1 cellular context compared by ENCODE assay signal in the genomic region with DNA sequence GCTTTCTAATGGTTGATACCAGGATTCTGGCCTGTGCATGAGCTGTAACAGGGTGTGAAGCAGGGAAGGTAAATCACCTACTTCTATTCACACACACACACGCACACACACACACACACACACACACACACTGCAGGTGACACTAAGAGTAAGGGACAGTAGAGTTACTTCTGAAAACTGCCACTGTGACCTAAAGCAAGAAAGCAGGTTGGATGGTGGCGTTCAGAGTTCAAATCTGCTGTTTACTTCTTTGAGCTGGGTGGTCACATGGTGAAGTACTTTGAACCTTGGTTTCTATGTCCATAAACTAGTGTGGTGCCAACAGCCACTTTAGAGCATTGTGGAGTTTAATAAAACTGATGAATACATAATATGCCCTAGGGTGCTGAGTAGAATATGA.
A peak's percentile ranks its signal among the peaks of the same experiment; 100 is the strongest.
TF ChIP-seq lines count a peak whose summit lies in the region.

No MANE protein-coding gene starts in this region.

TF ChIP-seq in HepG2, 621 proteins besides CTCF, POLR2A, EP300 and RAD21 (continued from another document):
- TF ChIP-seq ZBTB21 (CRISPR knock-in tag; IDR thresholded peaks at IDR 0.05) (no peak), BORCS8-MEF2B (CRISPR knock-in tag; IDR thresholded peaks at IDR 0.05) (no peak), ZNF614 (CRISPR knock-in tag; IDR thresholded peaks at IDR 0.05; ENCODE audit: borderline replicate concordance) (no peak), ONECUT2 (CRISPR knock-in tag; IDR thresholded peaks at IDR 0.05) (no peak), RFXAP (CRISPR knock-in tag; IDR thresholded peaks at IDR 0.05; ENCODE audit: borderline replicate concordance) (no peak), NFKBIZ (CRISPR knock-in tag; IDR thresholded peaks at IDR 0.05) (no peak), YEATS4 (CRISPR knock-in tag; IDR thresholded peaks at IDR 0.05; ENCODE audit: borderline replicate concordance) (no peak), ZNF749 (CRISPR knock-in tag; IDR thresholded peaks at IDR 0.05; ENCODE audit: borderline replicate concordance) (no peak), ZFYVE20 (CRISPR knock-in tag; IDR thresholded peaks at IDR 0.05; ENCODE audit: borderline replicate concordance, low read depth) (no peak), FOXJ3 (CRISPR knock-in tag; IDR thresholded peaks at IDR 0.05; ENCODE audit: borderline replicate concordance) (no peak), ATRX (CRISPR knock-in tag; IDR thresholded peaks at IDR 0.05; ENCODE audit: borderline replicate concordance) (no peak), SCMH1 (CRISPR knock-in tag; IDR thresholded peaks at IDR 0.05; ENCODE audit: borderline replicate concordance) (no peak), MAF1 (CRISPR knock-in tag; IDR thresholded peaks at IDR 0.05; ENCODE audit: borderline replicate concordance) (no peak), ZNF230 (CRISPR knock-in tag; IDR thresholded peaks at IDR 0.05) (no peak), ZNF557 (CRISPR knock-in tag; IDR thresholded peaks at IDR 0.05) (no peak), ZKSCAN5 (CRISPR knock-in tag; IDR thresholded peaks at IDR 0.05) (no peak), YEATS2 (CRISPR knock-in tag; IDR thresholded peaks at IDR 0.05; ENCODE audit: borderline replicate concordance) (no peak), RXRB (CRISPR knock-in tag; IDR thresholded peaks at IDR 0.05; ENCODE audit: borderline replicate concordance) (0 out of 2 replicates have a peak, but pooled peaks have one; percentile 39), SRSF1 (optimal IDR thresholded peaks at IDR 0.05; ENCODE audit: low read depth, low read length) (no peak), KAT8 (CRISPR knock-in tag; IDR thresholded peaks at IDR 0.05) (0 out of 2 replicates have a peak, but pooled peaks have one; percentile 20), ZNF292 (CRISPR knock-in tag; IDR thresholded peaks at IDR 0.05; ENCODE audit: borderline replicate concordance, low read depth) (peak; percentile 79; the same call in 1 of the 2 replicates), PLRG1 (conservative IDR thresholded peaks at IDR 0.05) (no peak), MAFG (CRISPR knock-in tag; IDR thresholded peaks at IDR 0.05) (no peak), ZNF484 (CRISPR knock-in tag; IDR thresholded peaks at IDR 0.05; ENCODE audit: borderline replicate concordance, low read depth) (no peak), TGIF2 (CRISPR knock-in tag; IDR thresholded peaks at IDR 0.05) (no peak), CBX5 (CRISPR knock-in tag; IDR thresholded peaks at IDR 0.05; ENCODE audit: borderline replicate concordance) (no peak), SMYD3 (CRISPR knock-in tag; IDR thresholded peaks at IDR 0.05) (no peak), HOXD1 (CRISPR knock-in tag; IDR thresholded peaks at IDR 0.05) (no peak), FOXP1 (IDR thresholded peaks at IDR 0.05) (no peak), FOXP1 (CRISPR knock-in tag; IDR thresholded peaks at IDR 0.05) (peak; percentile 75), ZNF7 (CRISPR knock-in tag; IDR thresholded peaks at IDR 0.05) (no peak)
- TF ChIP-seq, protein P1, sequence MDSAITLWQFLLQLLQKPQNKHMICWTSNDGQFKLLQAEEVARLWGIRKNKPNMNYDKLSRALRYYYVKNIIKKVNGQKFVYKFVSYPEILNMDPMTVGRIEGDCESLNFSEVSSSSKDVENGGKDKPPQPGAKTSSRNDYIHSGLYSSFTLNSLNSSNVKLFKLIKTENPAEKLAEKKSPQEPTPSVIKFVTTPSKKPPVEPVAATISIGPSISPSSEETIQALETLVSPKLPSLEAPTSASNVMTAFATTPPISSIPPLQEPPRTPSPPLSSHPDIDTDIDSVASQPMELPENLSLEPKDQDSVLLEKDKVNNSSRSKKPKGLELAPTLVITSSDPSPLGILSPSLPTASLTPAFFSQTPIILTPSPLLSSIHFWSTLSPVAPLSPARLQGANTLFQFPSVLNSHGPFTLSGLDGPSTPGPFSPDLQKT (CRISPR knock-in tag; IDR thresholded peaks at IDR 0.05; ENCODE audit: borderline replicate concordance) = no peak
- TF ChIP-seq, protein P2, sequence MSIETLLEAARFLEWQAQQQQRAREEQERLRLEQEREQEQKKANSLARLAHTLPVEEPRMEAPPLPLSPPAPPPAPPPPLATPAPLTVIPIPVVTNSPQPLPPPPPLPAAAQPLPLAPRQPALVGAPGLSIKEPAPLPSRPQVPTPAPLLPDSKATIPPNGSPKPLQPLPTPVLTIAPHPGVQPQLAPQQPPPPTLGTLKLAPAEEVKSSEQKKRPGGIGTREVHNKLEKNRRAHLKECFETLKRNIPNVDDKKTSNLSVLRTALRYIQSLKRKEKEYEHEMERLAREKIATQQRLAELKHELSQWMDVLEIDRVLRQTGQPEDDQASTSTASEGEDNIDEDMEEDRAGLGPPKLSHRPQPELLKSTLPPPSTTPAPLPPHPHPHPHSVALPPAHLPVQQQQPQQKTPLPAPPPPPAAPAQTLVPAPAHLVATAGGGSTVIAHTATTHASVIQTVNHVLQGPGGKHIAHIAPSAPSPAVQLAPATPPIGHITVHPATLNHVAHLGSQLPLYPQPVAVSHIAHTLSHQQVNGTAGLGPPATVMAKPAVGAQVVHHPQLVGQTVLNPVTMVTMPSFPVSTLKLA (IDR thresholded peaks at IDR 0.05) = no peak
- TF ChIP-seq, protein P3, sequence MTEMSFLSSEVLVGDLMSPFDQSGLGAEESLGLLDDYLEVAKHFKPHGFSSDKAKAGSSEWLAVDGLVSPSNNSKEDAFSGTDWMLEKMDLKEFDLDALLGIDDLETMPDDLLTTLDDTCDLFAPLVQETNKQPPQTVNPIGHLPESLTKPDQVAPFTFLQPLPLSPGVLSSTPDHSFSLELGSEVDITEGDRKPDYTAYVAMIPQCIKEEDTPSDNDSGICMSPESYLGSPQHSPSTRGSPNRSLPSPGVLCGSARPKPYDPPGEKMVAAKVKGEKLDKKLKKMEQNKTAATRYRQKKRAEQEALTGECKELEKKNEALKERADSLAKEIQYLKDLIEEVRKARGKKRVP (CRISPR knock-in tag; IDR thresholded peaks at IDR 0.05) = no peak
- TF ChIP-seq, protein P4, sequence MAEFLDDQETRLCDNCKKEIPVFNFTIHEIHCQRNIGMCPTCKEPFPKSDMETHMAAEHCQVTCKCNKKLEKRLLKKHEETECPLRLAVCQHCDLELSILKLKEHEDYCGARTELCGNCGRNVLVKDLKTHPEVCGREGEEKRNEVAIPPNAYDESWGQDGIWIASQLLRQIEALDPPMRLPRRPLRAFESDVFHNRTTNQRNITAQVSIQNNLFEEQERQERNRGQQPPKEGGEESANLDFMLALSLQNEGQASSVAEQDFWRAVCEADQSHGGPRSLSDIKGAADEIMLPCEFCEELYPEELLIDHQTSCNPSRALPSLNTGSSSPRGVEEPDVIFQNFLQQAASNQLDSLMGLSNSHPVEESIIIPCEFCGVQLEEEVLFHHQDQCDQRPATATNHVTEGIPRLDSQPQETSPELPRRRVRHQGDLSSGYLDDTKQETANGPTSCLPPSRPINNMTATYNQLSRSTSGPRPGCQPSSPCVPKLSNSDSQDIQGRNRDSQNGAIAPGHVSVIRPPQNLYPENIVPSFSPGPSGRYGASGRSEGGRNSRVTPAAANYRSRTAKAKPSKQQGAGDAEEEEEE (CRISPR knock-in tag; IDR thresholded peaks at IDR 0.05; ENCODE audit: borderline replicate concordance) = no peak
- TF ChIP-seq, protein P5, sequence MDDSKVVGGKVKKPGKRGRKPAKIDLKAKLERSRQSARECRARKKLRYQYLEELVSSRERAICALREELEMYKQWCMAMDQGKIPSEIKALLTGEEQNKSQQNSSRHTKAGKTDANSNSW (CRISPR knock-in tag; IDR thresholded peaks at IDR 0.05; ENCODE audit: borderline replicate concordance) = no peak
- TF ChIP-seq, protein P6, sequence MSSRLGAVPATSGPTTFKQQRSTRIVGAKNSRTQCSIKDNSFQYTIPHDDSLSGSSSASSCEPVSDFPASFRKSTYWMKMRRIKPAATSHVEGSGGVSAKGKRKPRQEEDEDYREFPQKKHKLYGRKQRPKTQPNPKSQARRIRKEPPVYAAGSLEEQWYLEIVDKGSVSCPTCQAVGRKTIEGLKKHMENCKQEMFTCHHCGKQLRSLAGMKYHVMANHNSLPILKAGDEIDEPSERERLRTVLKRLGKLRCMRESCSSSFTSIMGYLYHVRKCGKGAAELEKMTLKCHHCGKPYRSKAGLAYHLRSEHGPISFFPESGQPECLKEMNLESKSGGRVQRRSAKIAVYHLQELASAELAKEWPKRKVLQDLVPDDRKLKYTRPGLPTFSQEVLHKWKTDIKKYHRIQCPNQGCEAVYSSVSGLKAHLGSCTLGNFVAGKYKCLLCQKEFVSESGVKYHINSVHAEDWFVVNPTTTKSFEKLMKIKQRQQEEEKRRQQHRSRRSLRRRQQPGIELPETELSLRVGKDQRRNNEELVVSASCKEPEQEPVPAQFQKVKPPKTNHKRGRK (CRISPR knock-in tag; IDR thresholded peaks at IDR 0.05) = no peak
- TF ChIP-seq, protein P7, sequence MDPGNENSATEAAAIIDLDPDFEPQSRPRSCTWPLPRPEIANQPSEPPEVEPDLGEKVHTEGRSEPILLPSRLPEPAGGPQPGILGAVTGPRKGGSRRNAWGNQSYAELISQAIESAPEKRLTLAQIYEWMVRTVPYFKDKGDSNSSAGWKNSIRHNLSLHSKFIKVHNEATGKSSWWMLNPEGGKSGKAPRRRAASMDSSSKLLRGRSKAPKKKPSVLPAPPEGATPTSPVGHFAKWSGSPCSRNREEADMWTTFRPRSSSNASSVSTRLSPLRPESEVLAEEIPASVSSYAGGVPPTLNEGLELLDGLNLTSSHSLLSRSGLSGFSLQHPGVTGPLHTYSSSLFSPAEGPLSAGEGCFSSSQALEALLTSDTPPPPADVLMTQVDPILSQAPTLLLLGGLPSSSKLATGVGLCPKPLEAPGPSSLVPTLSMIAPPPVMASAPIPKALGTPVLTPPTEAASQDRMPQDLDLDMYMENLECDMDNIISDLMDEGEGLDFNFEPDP (CRISPR knock-in tag; conservative IDR thresholded peaks at IDR 0.05) = no peak
- TF ChIP-seq, protein P8, sequence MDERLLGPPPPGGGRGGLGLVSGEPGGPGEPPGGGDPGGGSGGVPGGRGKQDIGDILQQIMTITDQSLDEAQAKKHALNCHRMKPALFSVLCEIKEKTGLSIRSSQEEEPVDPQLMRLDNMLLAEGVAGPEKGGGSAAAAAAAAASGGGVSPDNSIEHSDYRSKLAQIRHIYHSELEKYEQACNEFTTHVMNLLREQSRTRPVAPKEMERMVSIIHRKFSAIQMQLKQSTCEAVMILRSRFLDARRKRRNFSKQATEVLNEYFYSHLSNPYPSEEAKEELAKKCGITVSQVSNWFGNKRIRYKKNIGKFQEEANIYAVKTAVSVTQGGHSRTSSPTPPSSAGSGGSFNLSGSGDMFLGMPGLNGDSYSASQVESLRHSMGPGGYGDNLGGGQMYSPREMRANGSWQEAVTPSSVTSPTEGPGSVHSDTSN (CRISPR knock-in tag; IDR thresholded peaks at IDR 0.05) = no peak
- TF ChIP-seq, protein P9, sequence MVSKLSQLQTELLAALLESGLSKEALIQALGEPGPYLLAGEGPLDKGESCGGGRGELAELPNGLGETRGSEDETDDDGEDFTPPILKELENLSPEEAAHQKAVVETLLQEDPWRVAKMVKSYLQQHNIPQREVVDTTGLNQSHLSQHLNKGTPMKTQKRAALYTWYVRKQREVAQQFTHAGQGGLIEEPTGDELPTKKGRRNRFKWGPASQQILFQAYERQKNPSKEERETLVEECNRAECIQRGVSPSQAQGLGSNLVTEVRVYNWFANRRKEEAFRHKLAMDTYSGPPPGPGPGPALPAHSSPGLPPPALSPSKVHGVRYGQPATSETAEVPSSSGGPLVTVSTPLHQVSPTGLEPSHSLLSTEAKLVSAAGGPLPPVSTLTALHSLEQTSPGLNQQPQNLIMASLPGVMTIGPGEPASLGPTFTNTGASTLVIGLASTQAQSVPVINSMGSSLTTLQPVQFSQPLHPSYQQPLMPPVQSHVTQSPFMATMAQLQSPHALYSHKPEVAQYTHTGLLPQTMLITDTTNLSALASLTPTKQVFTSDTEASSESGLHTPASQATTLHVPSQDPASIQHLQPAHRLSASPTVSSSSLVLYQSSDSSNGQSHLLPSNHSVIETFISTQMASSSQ (IDR thresholded peaks at IDR 0.05; ENCODE audit: low read depth) = no peak; the same call in 1 of the 2 replicates
- TF ChIP-seq, protein P9 (CRISPR knock-in tag; IDR thresholded peaks at IDR 0.05; ENCODE audit: borderline replicate concordance) = no peak
- TF ChIP-seq, protein P10, sequence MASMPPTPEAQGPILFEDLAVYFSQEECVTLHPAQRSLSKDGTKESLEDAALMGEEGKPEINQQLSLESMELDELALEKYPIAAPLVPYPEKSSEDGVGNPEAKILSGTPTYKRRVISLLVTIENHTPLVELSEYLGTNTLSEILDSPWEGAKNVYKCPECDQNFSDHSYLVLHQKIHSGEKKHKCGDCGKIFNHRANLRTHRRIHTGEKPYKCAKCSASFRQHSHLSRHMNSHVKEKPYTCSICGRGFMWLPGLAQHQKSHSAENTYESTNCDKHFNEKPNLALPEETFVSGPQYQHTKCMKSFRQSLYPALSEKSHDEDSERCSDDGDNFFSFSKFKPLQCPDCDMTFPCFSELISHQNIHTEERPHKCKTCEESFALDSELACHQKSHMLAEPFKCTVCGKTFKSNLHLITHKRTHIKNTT (CRISPR knock-in tag; IDR thresholded peaks at IDR 0.05) = no peak
TF ChIP-seq in HepG2: peak in this region for 72.
